In the genomic region with DNA sequence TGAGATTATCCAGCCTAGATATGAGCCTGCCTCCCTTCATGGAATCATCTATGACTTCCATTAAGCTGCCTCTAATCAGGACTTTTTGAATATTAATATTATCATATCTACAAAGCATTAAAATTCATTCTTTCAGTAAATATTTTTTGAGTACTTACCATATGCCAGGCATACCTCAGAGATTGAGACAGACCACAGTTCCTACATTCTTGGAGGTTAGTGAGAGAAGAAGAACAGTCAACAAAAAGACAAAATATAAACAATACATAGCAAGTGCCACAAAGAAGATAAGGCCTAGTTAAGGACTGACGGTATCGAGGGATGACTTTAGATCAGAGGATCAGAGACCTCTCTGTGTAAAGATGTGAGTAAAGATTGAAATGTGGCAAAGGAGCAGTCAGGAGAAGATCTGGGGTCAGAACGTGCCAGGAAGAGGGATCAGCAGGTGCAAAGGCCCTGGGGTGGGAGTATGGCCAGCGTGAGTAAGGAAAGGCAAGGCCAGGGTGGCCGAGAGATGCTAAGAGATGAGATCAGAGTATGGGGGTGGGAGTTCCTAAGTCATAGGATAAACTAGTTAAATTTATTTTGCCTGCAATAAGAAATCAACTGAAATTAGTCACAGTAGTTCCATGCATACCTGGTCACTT, we compare ENCODE assay signal across 24 cellular contexts.
"Had no signal": no experiment of that assay in that cellular context is flagged by ENCODE, and none has a peak within 500 bp of the region (broad histone marks: within the 10 kb centered on the region; RNA-seq: fewer than 3 reads in every experiment).

No MANE protein-coding gene starts in this region.

- H3K36me3 Mint-ChIP-seq: T-cell had no signal

- H3K9me3 Mint-ChIP-seq: T-cell had no signal

- FAIRE-seq: HTR-8/SVneo, RCC 7860 had no signal

- H3K9ac ChIP-seq: KMS-11, SK-N-SH had no signal

- H3K27ac ChIP-seq: HL-60, KMS-11 had no signal

- H3K4me2 ChIP-seq: KMS-11, SK-N-SH had no signal

- H3K27ac Mint-ChIP-seq: T-cell had no signal

- DNase-seq: Kasumi-1, MV-4-11, NCI-H1048, NCI-H1105, NCI-H1417, NCI-H1436 treated with DMSO at 0.1 percent for 48 hours, NCI-H1694 treated with DMSO at 0.1 percent for 48 hours, NCI-H1930, NCI-H2081, NCI-H2107, NCI-H2227 treated with DMSO at 0.1 percent for 48 hours, NCI-H510A, NCI-H524 treated with DMSO at 0.1 percent for 48 hours, NCI-H69, NCI-H774, RPMI8226, SHP77, SK-N-SH, SW 1271, T-cell had no signal

- ATAC-seq: T-cell had no signal

- H3K9me3 ChIP-seq: SK-N-SH had no signal

- H3K4me1 Mint-ChIP-seq: T-cell had no signal

- H3K4me3 Mint-ChIP-seq: T-cell had no signal
